ENCODE assay signal across 26 cellular contexts in the genomic region with DNA sequence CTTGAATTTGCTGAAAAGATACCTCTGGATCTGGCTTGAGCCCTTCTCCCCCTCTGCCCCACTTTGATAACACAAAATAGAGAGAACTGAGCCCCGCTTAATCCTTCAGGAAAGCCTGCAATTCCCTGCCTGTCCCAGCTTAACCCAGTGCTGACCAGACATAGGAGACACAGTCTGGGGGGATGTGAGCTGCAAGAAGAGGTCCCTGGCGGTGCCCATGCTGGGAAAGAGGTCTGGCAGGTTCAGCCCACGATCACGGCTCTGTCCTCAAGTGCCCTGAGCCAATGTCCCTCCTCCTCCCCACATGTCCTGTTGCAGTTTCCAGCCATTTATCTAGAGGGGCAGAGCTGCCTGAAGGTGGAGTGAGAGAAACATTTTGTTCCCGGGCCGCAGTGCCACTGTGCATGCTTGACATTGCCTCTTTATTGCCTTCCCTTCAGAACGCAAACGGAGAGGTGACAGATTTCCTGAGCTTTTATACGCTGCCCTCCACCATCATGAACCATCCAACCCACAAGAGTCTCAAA. TPM values are rescaled to one million over a fixed set of nuclear protein-coding genes. Genes with fewer than 3 reads are reported as not detected.
A peak's percentile ranks its signal among the peaks of the same experiment; 100 is the strongest.
DNase-seq lines count a peak whose midpoint lies in the region; ATAC-seq and TF ChIP-seq lines count a peak whose summit lies in the region.
"Had no signal": no experiment of that assay in that cellular context is flagged by ENCODE, and none has a peak within 500 bp of the region (broad histone marks: within the 10 kb centered on the region; RNA-seq: fewer than 3 reads in every experiment).

No MANE protein-coding gene starts in this region.

- no peaks in the 10 kb centered on the region for H3K9me3 Mint-ChIP-seq in activated T-cell treated with anti-CD3 and anti-CD28 coated beads, Interleukin-2, amount 50 U/mL, for 24 hours
- H3K9me3 Mint-ChIP-seq in endothelial cell (ENCODE audit: unreplicated experiment) = no peaks in the 10 kb centered on the region
- no peaks in the 10 kb centered on the region for H3K9me3 Mint-ChIP-seq in stimulated activated naive B cell treated with anti-CD40 and anti-IgM and Interleukin-4, amounts not matched to agents 10 μg/mL and 1 μg/mL and 100 μg/mL, for 72 hours
- H3K9me3 Mint-ChIP-seq: brain; dendritic cell treated with granulocyte-macrophage colony-stimulating factor and Interleukin-4, amounts not matched to agents 40 ng/mL and 50 ng/mL, for 4 days; neural progenitor cell; stimulated activated naive CD8-positive, alpha-beta T cell treated with anti-CD3 and anti-CD28 coated beads, Interleukin-15, Interleukin-2, amounts not matched to agents 100 ng/mL and 50 ng/mL, for 24 hours; T-helper 1 cell treated with Interleukin-12 subunit alpha and Interleukin-12 subunit beta and Interleukin-4 antibody, amounts not matched to agents 30 μg/mL and 1 μg/mL, for 36 hours had no signal

- DNase-seq in activated T-cell treated with anti-CD3 and anti-CD28 coated beads, Interleukin-2, amount 50 U/mL, for 24 hours = no peak
- no peak for DNase-seq in activated T-cell treated with anti-CD3 and anti-CD28 coated beads for 4 hours
- no peak for DNase-seq in endothelial cell (ENCODE audit: low spot score)
- no peak for DNase-seq in thoracic aorta (ENCODE audit: low spot score)
- DNase-seq in NOMO-1 treated with dmso at 0.1 percent for 144 hours (lab: John Stamatoyannopoulos, UW; ENCODE audit: unreplicated experiment) = no peak
- no peak for DNase-seq in NCI-H1048 (lab: John Stamatoyannopoulos, UW)
- no peak for DNase-seq in stimulated activated naive B cell treated with anti-CD40 and anti-IgM and Interleukin-4, amounts not matched to agents 10 μg/mL and 1 μg/mL and 100 μg/mL, for 72 hours
- DNase-seq: 8988T; DMS79 treated with DMSO at 0.1 percent for 48 hours; head of caudate nucleus; NCI-H187 treated with DMSO at 0.1 percent for 48 hours; NCI-H446 treated with DMSO at 0.1 percent for 48 hours; Peyer's patch; small intestine; stimulated activated CD4-positive, alpha-beta T cell treated with anti-CD3 and anti-CD28 coated beads, Interleukin-2, amount 100 ng/mL, for 48 hours; upper lobe of right lung had no signal

- no peak for TF ChIP-seq CTCF in endothelial cell (IDR thresholded peaks at IDR 0.05; ENCODE audit: unreplicated experiment)
- no peak for TF ChIP-seq CTCF in thoracic aorta (IDR thresholded peaks at IDR 0.05)

- H3K36me3 ChIP-seq in thoracic aorta = peaks cover 61% of the 10 kb centered on the region

- no peak for ATAC-seq in thoracic aorta (ENCODE audit: insufficient number of reproducible peaks, low FRiP score, low read depth)
- no peak for ATAC-seq in stimulated activated naive B cell treated with anti-CD40 and anti-IgM and Interleukin-4, amounts not matched to agents 10 μg/mL and 1 μg/mL and 100 μg/mL, for 72 hours (replicated peaks)
- ATAC-seq: GM12878, upper lobe of right lung had no signal

- peaks cover 34 to 59% of the 10 kb centered on the region in 2 donors for H3K4me1 ChIP-seq in thoracic aorta (ENCODE audit: control insufficient read depth in 1 of 2, low read depth in 2 of 2)
- H3K4me1 ChIP-seq: neural progenitor cell had no signal

- H3K27ac ChIP-seq in layer of hippocampus (ENCODE audit: low read depth, low read length) = peak overlapping the region; percentile 25
- H3K27ac ChIP-seq in thoracic aorta = peak overlapping the region; percentile 58 to 72
- H3K27ac ChIP-seq: KMS-11, neural progenitor cell, Peyer's patch, prostate gland, upper lobe of right lung had no signal

- H3K4me3 ChIP-seq in thoracic aorta = no peak overlapping the region
- H3K4me3 ChIP-seq: GM12878, neural progenitor cell, Peyer's patch, prostate gland, upper lobe of right lung had no signal

- no peaks in the 10 kb centered on the region for H3K27me3 Mint-ChIP-seq in activated T-cell treated with anti-CD3 and anti-CD28 coated beads, Interleukin-2, amount 50 U/mL, for 24 hours
- peaks cover 5% of the 10 kb centered on the region for H3K27me3 Mint-ChIP-seq in endothelial cell (ENCODE audit: unreplicated experiment)
- H3K27me3 Mint-ChIP-seq in stimulated activated naive B cell treated with anti-CD40 and anti-IgM and Interleukin-4, amounts not matched to agents 10 μg/mL and 1 μg/mL and 100 μg/mL, for 72 hours = no peaks in the 10 kb centered on the region
- H3K27me3 Mint-ChIP-seq: B cell; brain; dendritic cell treated with granulocyte-macrophage colony-stimulating factor and Interleukin-4, amounts not matched to agents 40 ng/mL and 50 ng/mL, for 4 days; stimulated activated naive CD8-positive, alpha-beta T cell treated with anti-CD3 and anti-CD28 coated beads, Interleukin-15, Interleukin-2, amounts not matched to agents 100 ng/mL and 50 ng/mL, for 24 hours had no signal

- no peak overlapping the region for H3K4me3 Mint-ChIP-seq in activated T-cell treated with anti-CD3 and anti-CD28 coated beads, Interleukin-2, amount 50 U/mL, for 24 hours
- peak overlapping the region; percentile 14 for H3K4me3 Mint-ChIP-seq in endothelial cell (ENCODE audit: unreplicated experiment)
- no peak overlapping the region for H3K4me3 Mint-ChIP-seq in stimulated activated naive B cell treated with anti-CD40 and anti-IgM and Interleukin-4, amounts not matched to agents 10 μg/mL and 1 μg/mL and 100 μg/mL, for 72 hours
- H3K4me3 Mint-ChIP-seq: B cell; brain; dendritic cell treated with granulocyte-macrophage colony-stimulating factor and Interleukin-4, amounts not matched to agents 40 ng/mL and 50 ng/mL, for 4 days; neural progenitor cell; stimulated activated naive CD8-positive, alpha-beta T cell treated with anti-CD3 and anti-CD28 coated beads, Interleukin-15, Interleukin-2, amounts not matched to agents 100 ng/mL and 50 ng/mL, for 24 hours; T-helper 1 cell treated with Interleukin-12 subunit alpha and Interleukin-12 subunit beta and Interleukin-4 antibody, amounts not matched to agents 30 μg/mL and 1 μg/mL, for 36 hours had no signal

- peaks cover 91% of the 10 kb centered on the region for H3K36me3 Mint-ChIP-seq in activated T-cell treated with anti-CD3 and anti-CD28 coated beads, Interleukin-2, amount 50 U/mL, for 24 hours (ENCODE audit: low read depth)
- H3K36me3 Mint-ChIP-seq in endothelial cell (ENCODE audit: low read depth, unreplicated experiment) = peaks cover 47% of the 10 kb centered on the region
- H3K36me3 Mint-ChIP-seq in stimulated activated naive B cell treated with anti-CD40 and anti-IgM and Interleukin-4, amounts not matched to agents 10 μg/mL and 1 μg/mL and 100 μg/mL, for 72 hours = peaks cover 44 to 53% of the 10 kb centered on the region in 2 donors

- H3K9me3 ChIP-seq in thoracic aorta = no peaks in the 10 kb centered on the region
- H3K9me3 ChIP-seq: Peyer's patch, prostate gland, upper lobe of right lung had no signal

- peak overlapping the region; percentile 33 for H3K27ac Mint-ChIP-seq in activated T-cell treated with anti-CD3 and anti-CD28 coated beads, Interleukin-2, amount 50 U/mL, for 24 hours
- H3K27ac Mint-ChIP-seq in endothelial cell (ENCODE audit: unreplicated experiment) = peak overlapping the region; percentile 67
- no peak overlapping the region for H3K27ac Mint-ChIP-seq in stimulated activated naive B cell treated with anti-CD40 and anti-IgM and Interleukin-4, amounts not matched to agents 10 μg/mL and 1 μg/mL and 100 μg/mL, for 72 hours
- H3K27ac Mint-ChIP-seq: dendritic cell treated with granulocyte-macrophage colony-stimulating factor and Interleukin-4, amounts not matched to agents 40 ng/mL and 50 ng/mL, for 4 days; neural progenitor cell; T-helper 1 cell treated with Interleukin-12 subunit alpha and Interleukin-12 subunit beta and Interleukin-4 antibody, amounts not matched to agents 30 μg/mL and 1 μg/mL, for 36 hours had no signal

- H3K4me1 Mint-ChIP-seq in activated T-cell treated with anti-CD3 and anti-CD28 coated beads, Interleukin-2, amount 50 U/mL, for 24 hours (ENCODE audit: low read depth) = no peaks in the 10 kb centered on the region
- H3K4me1 Mint-ChIP-seq in endothelial cell (ENCODE audit: unreplicated experiment) = no peaks in the 10 kb centered on the region
- H3K4me1 Mint-ChIP-seq in stimulated activated naive B cell treated with anti-CD40 and anti-IgM and Interleukin-4, amounts not matched to agents 10 μg/mL and 1 μg/mL and 100 μg/mL, for 72 hours = peaks cover 8 to 10% of the 10 kb centered on the region in 2 donors
- H3K4me1 Mint-ChIP-seq: neural progenitor cell had no signal

- H3K27me3 ChIP-seq in layer of hippocampus (ENCODE audit: control insufficient read depth, insufficient read depth, low read length) = no peaks in the 10 kb centered on the region
- no peaks in the 10 kb centered on the region for H3K27me3 ChIP-seq in thoracic aorta (replicated peaks; ENCODE audit: insufficient read depth)
- H3K27me3 ChIP-seq: neural progenitor cell, Peyer's patch, upper lobe of right lung had no signal

RNA-seq across cellular contexts. Expression of a gene that starts 29.0 kb away (rescaled TPM):
- total RNA-seq in endothelial cell (ENCODE audit: unreplicated experiment) (9.7 TPM), thoracic aorta (100 to 1,000 TPM in 1 of 2 donors, 10 to 100 TPM in 1; 79.3 to 116 TPM)

RNA-seq across cellular contexts. Expression of a gene that starts 32.2 kb away (rescaled TPM):
- 9.4 TPM for total RNA-seq in endothelial cell (ENCODE audit: unreplicated experiment)
- total RNA-seq in thoracic aorta = 10 to 100 TPM; 21.5 to 27.9 TPM

RNA-seq across cellular contexts. Expression of a gene that starts 42.2 kb away (rescaled TPM):
- total RNA-seq in endothelial cell (ENCODE audit: unreplicated experiment) = 85.8 TPM
- 10 to 100 TPM; 53.1 to 64.8 TPM for total RNA-seq in thoracic aorta

RNA-seq across cellular contexts. Expression of a gene that starts 44.9 kb away (rescaled TPM):
- 22.6 TPM for total RNA-seq in endothelial cell (ENCODE audit: unreplicated experiment)
- total RNA-seq in thoracic aorta = 10 to 100 TPM; 34.9 to 89.1 TPM

RNA-seq across cellular contexts. Expression of a gene that starts 51.9 kb away (rescaled TPM):
- total RNA-seq in endothelial cell (ENCODE audit: unreplicated experiment) (29.2 TPM), thoracic aorta (10 to 100 TPM; 34.6 to 56.5 TPM)
